26 cellular contexts compared by ENCODE assay signal in the genomic region with DNA sequence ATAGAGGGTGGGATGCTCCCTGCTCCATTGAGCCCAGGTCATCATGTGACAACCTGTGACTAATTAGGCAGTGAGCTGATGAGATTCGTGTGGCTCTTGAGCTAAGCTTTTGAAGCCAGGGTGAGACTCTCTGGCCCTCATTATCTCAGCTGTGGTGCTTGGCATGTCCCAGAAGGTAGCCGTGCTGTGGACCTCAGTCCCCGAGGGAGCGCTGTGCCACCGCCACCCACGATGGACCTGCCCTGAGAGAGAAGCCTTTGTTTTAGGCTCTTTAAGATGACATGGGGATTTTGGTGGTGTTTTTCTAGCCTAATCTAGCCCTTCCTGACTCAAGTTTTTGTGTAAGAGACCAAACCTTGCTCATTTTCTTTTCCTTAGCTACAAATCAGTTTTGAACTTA.
A peak's percentile ranks its signal among the peaks of the same experiment; 100 is the strongest.
DNase-seq lines count a peak whose midpoint lies in the region; ATAC-seq, FAIRE-seq and TF ChIP-seq lines count a peak whose summit lies in the region.
"Had no signal": no experiment of that assay in that cellular context is flagged by ENCODE, and none has a peak within 500 bp of the region (broad histone marks: within the 10 kb centered on the region; RNA-seq: fewer than 3 reads in every experiment).

No MANE protein-coding gene starts in this region.

- SMC1A ChIA-PET in GM12878 (lab: Charles Lee; ENCODE audit: uncharacterized antibody, unreplicated experiment): interaction anchor here (0.9 to 7.0 kb wide), 20 partner anchors 8 to 228 kb away, joined by 3 to 78 read pairs (median 6); a partner anchor contains a TSS

- in situ Hi-C loops in GM12878 (cut with MboI): no loop called here

- H2AFZ ChIP-seq in GM12878 (ENCODE audit: control insufficient read depth, low read depth, low read length): peak overlapping the region; percentile 12; the same call in 1 of the 2 replicates

- H3K36me3 ChIP-seq in GM12878 (ENCODE audit: control insufficient read depth in 2 of 2, insufficient read depth in 2 of 2, low read length in 1 of 2): no peaks in the 10 kb centered on the region
- H3K36me3 ChIP-seq: SJSA1 had no signal

- H3K27me3 ChIP-seq in GM12878 (replicated peaks in 1 of 2; ENCODE audit: control insufficient read depth in 2 of 2, insufficient read depth in 2 of 2, low read length in 1 of 2): no peaks in the 10 kb centered on the region
- H3K27me3 ChIP-seq: BLaER1 treated with 17β-estradiol and CSF1 and Interleukin-3, amounts not matched to agents 10 nM and 100 nM; SJSA1 had no signal

- no peaks in the 10 kb centered on the region; the same call in 2 of the 3 replicates for H3K9me3 ChIP-seq in GM12878 (replicated peaks; ENCODE audit: control insufficient read depth, insufficient read depth, low read length)
- H3K9me3 ChIP-seq: BLaER1 treated with 17β-estradiol and CSF1 and Interleukin-3, amounts not matched to agents 10 nM and 100 nM; SJSA1 had no signal

- FAIRE-seq in GM12878 (lab: Jason Lieb, UNC): no peak
- FAIRE-seq: H54, RCC 7860 had no signal

- peak overlapping the region; percentile 30; the same call in 1 of the 2 replicates for H3K4me2 ChIP-seq in GM12878 (ENCODE audit: control insufficient read depth, insufficient read depth)
- H3K4me2 ChIP-seq: BLaER1 treated with 17β-estradiol and CSF1 and Interleukin-3, amounts not matched to agents 10 nM and 100 nM had no signal

- CTCF ChIA-PET in GM12878 (lab: Yijun Ruan, JAX): interaction anchor here (0.6 to 3.2 kb wide), 21 partner anchors 8 to 273 kb away, joined by 3 to 21 read pairs (median 5); a partner anchor contains a TSS

- TF ChIP-seq RAD21 in GM12878 (IDR thresholded peaks at IDR 0.05; ENCODE audit: insufficient read depth, low read depth, low read length): no peak

- RAD21 ChIA-PET in GM12878 (lab: Charles Lee; ENCODE audit: unreplicated experiment): interaction anchor here (0.7 to 4.4 kb wide), 19 partner anchors 9 to 562 kb away, joined by 3 to 53 read pairs (median 8); a partner anchor contains a TSS

- H3K4me1 ChIP-seq in GM12878 (ENCODE audit: control insufficient read depth, insufficient read depth, low read length): peaks cover 12% of the 10 kb centered on the region

- peak; percentile 46 for ATAC-seq in GM21786 (IDR thresholded peaks at IDR 0.05; ENCODE audit: unreplicated experiment)
- ATAC-seq in GM12878: peak; percentile 85
- ATAC-seq: CD8-positive, alpha-beta T cell; Right ventricle myocardium inferior had no signal

- peak overlapping the region; percentile 9; the same call in 1 of the 2 replicates for H3K27ac ChIP-seq in GM12878 (ENCODE audit: control insufficient read depth, insufficient read depth)
- H3K27ac ChIP-seq: 22Rv1; BLaER1 treated with 17β-estradiol and CSF1 and Interleukin-3, amounts not matched to agents 10 nM and 100 nM; SJSA1 had no signal

- no peak overlapping the region for H3K9ac ChIP-seq in GM12878 (ENCODE audit: control insufficient read depth, insufficient read depth, low read length)
- H3K9ac ChIP-seq: BLaER1 treated with 17β-estradiol and CSF1 and Interleukin-3, amounts not matched to agents 10 nM and 100 nM had no signal

- H4K20me1 ChIP-seq in GM12878 (ENCODE audit: control insufficient read depth, insufficient read depth): no peaks in the 10 kb centered on the region

- H3K79me2 ChIP-seq in GM12878 (ENCODE audit: control insufficient read depth, insufficient read depth, low read length): no peaks in the 10 kb centered on the region

- BruUV-seq in GM12878 (replicated peaks; lab: Mats Ljungman, UMichigan): no TSS peak

- 0 out of 4 replicates have a peak, but pooled peaks of 1 of the 2 experiments have one; percentile 11 for TF ChIP-seq EP300 in GM12878 (IDR thresholded peaks at IDR 0.05; ENCODE audit: borderline replicate concordance in 1 of 2, control insufficient read depth in 1 of 2, low read depth in 2 of 2, low read length in 2 of 2)

- POLR2A ChIA-PET in GM12878 (lab: Charles Lee): interaction anchor here (0.6 to 4.8 kb wide), 12 partner anchors 9 to 212 kb away, joined by 3 to 46 read pairs (median 4); no protein-coding TSS in a partner anchor

- no peak for TF ChIP-seq CTCF in GM12878 (IDR thresholded peaks at IDR 0.05 in 2 of 3, conservative IDR thresholded peaks at IDR 0.05 in 1 of 3; ENCODE audit: control insufficient read depth in 2 of 3, extremely low read depth in 1 of 3, insufficient read depth in 1 of 3, low read depth in 3 of 3, low read length in 3 of 3)

- H3K4me3 ChIP-seq in GM12878: no peak overlapping the region
- H3K4me3 ChIP-seq: BLaER1 treated with 17β-estradiol and CSF1 and Interleukin-3, amounts not matched to agents 10 nM and 100 nM; SJSA1 had no signal

- DNase-seq in NCI-H524 (lab: John Stamatoyannopoulos, UW) (peak; percentile 28 to 47), NCI-H524 treated with DMSO at 0.1 percent for 48 hours (lab: John Stamatoyannopoulos, UW) (no peak), GM12878 (ENCODE audit: low read depth, low spot score) (peak; percentile 61), NCI-H748 (lab: John Stamatoyannopoulos, UW; ENCODE audit: unreplicated experiment) (no peak), globus pallidus (ENCODE audit: low spot score) (no peak), ureter (ENCODE audit: low spot score) (no peak), erythroblast (lab: John Stamatoyannopoulos, UW) (no peak)
- DNase-seq: ACHN; Calu3; CD8-positive, alpha-beta T cell; EL; GF-D8; NCI-H1105 treated with DMSO at 0.1 percent for 48 hours; NCI-H1694; NCI-H2081; NCI-H2171; NCI-H345; NCI-H526 treated with DMSO at 0.1 percent for 48 hours; T-helper 1 cell had no signal

- intact Hi-C loops in GM12878 (cut with micrococcal nuclease; ENCODE audit: unreplicated experiment): loop anchor here (1.0 to 10.0 kb wide), 2 partner anchors 10 to 476 kb away; no protein-coding TSS in a partner anchor

- TF ChIP-seq POLR2A in GM12878 (IDR thresholded peaks at IDR 0.05; ENCODE audit: low read depth, low read length) (no peak), erythroblast (IDR thresholded peaks at IDR 0.05; ENCODE audit: low read length) (no peak)

- 0% methylated on average over 5 of the region's 6 CpGs for WGBS in GM12878 (ENCODE audit: insufficient coverage, insufficient replicate concordance, low lambda C conversion rate, missing lambda C conversion rate)

TF ChIP-seq in GM12878, 131 proteins besides CTCF, POLR2A, EP300 and RAD21 (continues in another document):
- TF ChIP-seq PAX5 (IDR thresholded peaks at IDR 0.05; ENCODE audit: borderline replicate concordance, low read depth, low read length) (no peak), SMAD5 (IDR thresholded peaks at IDR 0.05; ENCODE audit: low read depth) (no peak), FOS (IDR thresholded peaks at IDR 0.05; ENCODE audit: borderline replicate concordance, extremely low read depth, insufficient read length) (no peak), MTA2 (IDR thresholded peaks at IDR 0.05; ENCODE audit: low read depth) (peak; percentile 93), ASH2L (IDR thresholded peaks at IDR 0.05; ENCODE audit: borderline replicate concordance, low read depth) (no peak)
- TF ChIP-seq, protein P1, sequence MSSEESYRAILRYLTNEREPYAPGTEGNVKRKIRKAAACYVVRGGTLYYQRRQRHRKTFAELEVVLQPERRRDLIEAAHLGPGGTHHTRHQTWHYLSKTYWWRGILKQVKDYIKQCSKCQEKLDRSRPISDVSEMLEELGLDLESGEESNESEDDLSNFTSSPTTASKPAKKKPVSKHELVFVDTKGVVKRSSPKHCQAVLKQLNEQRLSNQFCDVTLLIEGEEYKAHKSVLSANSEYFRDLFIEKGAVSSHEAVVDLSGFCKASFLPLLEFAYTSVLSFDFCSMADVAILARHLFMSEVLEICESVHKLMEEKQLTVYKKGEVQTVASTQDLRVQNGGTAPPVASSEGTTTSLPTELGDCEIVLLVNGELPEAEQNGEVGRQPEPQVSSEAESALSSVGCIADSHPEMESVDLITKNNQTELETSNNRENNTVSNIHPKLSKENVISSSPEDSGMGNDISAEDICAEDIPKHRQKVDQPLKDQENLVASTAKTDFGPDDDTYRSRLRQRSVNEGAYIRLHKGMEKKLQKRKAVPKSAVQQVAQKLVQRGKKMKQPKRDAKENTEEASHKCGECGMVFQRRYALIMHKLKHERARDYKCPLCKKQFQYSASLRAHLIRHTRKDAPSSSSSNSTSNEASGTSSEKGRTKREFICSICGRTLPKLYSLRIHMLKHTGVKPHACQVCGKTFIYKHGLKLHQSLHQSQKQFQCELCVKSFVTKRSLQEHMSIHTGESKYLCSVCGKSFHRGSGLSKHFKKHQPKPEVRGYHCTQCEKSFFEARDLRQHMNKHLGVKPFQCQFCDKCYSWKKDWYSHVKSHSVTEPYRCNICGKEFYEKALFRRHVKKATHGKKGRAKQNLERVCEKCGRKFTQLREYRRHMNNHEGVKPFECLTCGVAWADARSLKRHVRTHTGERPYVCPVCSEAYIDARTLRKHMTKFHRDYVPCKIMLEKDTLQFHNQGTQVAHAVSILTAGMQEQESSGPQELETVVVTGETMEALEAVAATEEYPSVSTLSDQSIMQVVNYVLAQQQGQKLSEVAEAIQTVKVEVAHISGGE (CRISPR knock-in tag; IDR thresholded peaks at IDR 0.05): no peak
- TF ChIP-seq, protein P2, sequence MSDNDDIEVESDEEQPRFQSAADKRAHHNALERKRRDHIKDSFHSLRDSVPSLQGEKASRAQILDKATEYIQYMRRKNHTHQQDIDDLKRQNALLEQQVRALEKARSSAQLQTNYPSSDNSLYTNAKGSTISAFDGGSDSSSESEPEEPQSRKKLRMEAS (IDR thresholded peaks at IDR 0.05; ENCODE audit: low read depth, low read length): no peak
- TF ChIP-seq, protein P3, sequence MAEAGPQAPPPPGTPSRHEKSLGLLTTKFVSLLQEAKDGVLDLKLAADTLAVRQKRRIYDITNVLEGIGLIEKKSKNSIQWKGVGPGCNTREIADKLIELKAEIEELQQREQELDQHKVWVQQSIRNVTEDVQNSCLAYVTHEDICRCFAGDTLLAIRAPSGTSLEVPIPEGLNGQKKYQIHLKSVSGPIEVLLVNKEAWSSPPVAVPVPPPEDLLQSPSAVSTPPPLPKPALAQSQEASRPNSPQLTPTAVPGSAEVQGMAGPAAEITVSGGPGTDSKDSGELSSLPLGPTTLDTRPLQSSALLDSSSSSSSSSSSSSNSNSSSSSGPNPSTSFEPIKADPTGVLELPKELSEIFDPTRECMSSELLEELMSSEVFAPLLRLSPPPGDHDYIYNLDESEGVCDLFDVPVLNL (IDR thresholded peaks at IDR 0.05; ENCODE audit: low read depth, low read length): no peak

Comparison
In these comparisons a context has a peak if more than half of its experiments do, and no peak if none do; other contexts are left out.
1. DNase-seq: peak in NCI-H524 (2 of 2) and GM12878 (single experiment); none in NCI-H524 treated with DMSO at 0.1 percent for 48 hours (single experiment), NCI-H748 (single experiment), globus pallidus (single experiment), ureter (single experiment) and erythroblast (0 of 2).